ENCODE assay signal across 1 cellular context in genomic region chr1:156369685-156370286, GRCh38.
TF ChIP-seq lines count a peak whose summit lies in the region.

No MANE protein-coding gene starts in this region.

TF ChIP-seq in H1, 55 proteins besides CTCF, POLR2A, EP300 and RAD21:
- 0 out of 2 replicates have a peak, but pooled peaks have one; percentile 7 for TF ChIP-seq TAF1 (IDR thresholded peaks at IDR 0.05; ENCODE audit: low read depth, low read length)
TF ChIP-seq in H1: peak in this region for 1; not testable (repeated sequence) for 54.
